In genomic region chr20:1870792-1871550, GRCh38 we compare ENCODE assay signal across 11 cellular contexts. TPM values are rescaled to one million over a fixed set of nuclear protein-coding genes. Genes with fewer than 3 reads are reported as not detected.
DNase-seq lines count a peak whose midpoint lies in the region; ATAC-seq, FAIRE-seq and TF ChIP-seq lines count a peak whose summit lies in the region.
"Had no signal": no experiment of that assay in that cellular context is flagged by ENCODE, and none has a peak within 500 bp of the region (broad histone marks: within the 10 kb centered on the region; RNA-seq: fewer than 3 reads in every experiment).

No MANE protein-coding gene starts in this region.

- FAIRE-seq in GM12891 (lab: Jason Lieb, UNC): peak; percentile 85

- no peaks in the 10 kb centered on the region for H3K36me3 Mint-ChIP-seq in dendritic cell treated with granulocyte-macrophage colony-stimulating factor and Interleukin-4, amounts not matched to agents 40 ng/mL and 50 ng/mL, for 4 days (ENCODE audit: low read depth)
- H3K36me3 Mint-ChIP-seq in Calu3 (ENCODE audit: insufficient read depth, unreplicated experiment) (peaks cover 18% of the 10 kb centered on the region), chondrocyte (ENCODE audit: low read depth) (no peaks in the 10 kb centered on the region)

- TF ChIP-seq CTCF in Calu3 (IDR thresholded peaks at IDR 0.05; ENCODE audit: unreplicated experiment): no peak
- no peak for TF ChIP-seq CTCF in chondrocyte (IDR thresholded peaks at IDR 0.05)

- TF ChIP-seq POLR2A in GM12891 (IDR thresholded peaks at IDR 0.05; ENCODE audit: low read depth, low read length): no peak

- peaks cover 88% of the 10 kb centered on the region for H3K4me1 Mint-ChIP-seq in dendritic cell treated with granulocyte-macrophage colony-stimulating factor and Interleukin-4, amounts not matched to agents 40 ng/mL and 50 ng/mL, for 4 days (ENCODE audit: low read depth)
- H3K4me1 Mint-ChIP-seq in Calu3 (ENCODE audit: low read depth, unreplicated experiment) (peaks cover 27% of the 10 kb centered on the region), chondrocyte (ENCODE audit: low read depth) (peaks cover 3% of the 10 kb centered on the region)

- intact Hi-C loops in dendritic cell treated with granulocyte-macrophage colony-stimulating factor and Interleukin-4, amounts not matched to agents 40 ng/mL and 50 ng/mL, for 4 days (cut with micrococcal nuclease): no loop called here
- intact Hi-C loops in Calu3 (cut with micrococcal nuclease; ENCODE audit: unreplicated experiment): no loop called here

- H3K4me3 Mint-ChIP-seq in dendritic cell treated with granulocyte-macrophage colony-stimulating factor and Interleukin-4, amounts not matched to agents 40 ng/mL and 50 ng/mL, for 4 days: no peak overlapping the region
- H3K4me3 Mint-ChIP-seq in Calu3 (ENCODE audit: low read depth, unreplicated experiment): no peak overlapping the region
- H3K4me3 Mint-ChIP-seq in chondrocyte (ENCODE audit: unreplicated experiment): no peak overlapping the region
- H3K4me3 Mint-ChIP-seq: activated T-helper 1 cell treated with anti-CD3 and anti-CD28 coated beads, Interleukin-12 subunit alpha, Interleukin-12 subunit beta, Interleukin-2, Interleukin-4 antibody, amounts not matched to agents 30 ng/mL and 10 ng/mL and 1 ng/mL, durations not matched to agents 14 hours and 24 hours and 36 hours had no signal

- H3K27me3 Mint-ChIP-seq in dendritic cell treated with granulocyte-macrophage colony-stimulating factor and Interleukin-4, amounts not matched to agents 40 ng/mL and 50 ng/mL, for 4 days: peaks cover 23% of the 10 kb centered on the region
- H3K27me3 Mint-ChIP-seq in Calu3 (ENCODE audit: unreplicated experiment) (no peaks in the 10 kb centered on the region), chondrocyte (ENCODE audit: low read depth) (no peaks in the 10 kb centered on the region)

- BruUV-seq in Calu3 (replicated peaks; lab: Mats Ljungman, UMichigan): no TSS peak

- H3K9me3 Mint-ChIP-seq in dendritic cell treated with granulocyte-macrophage colony-stimulating factor and Interleukin-4, amounts not matched to agents 40 ng/mL and 50 ng/mL, for 4 days: peaks cover 6% of the 10 kb centered on the region
- no peaks in the 10 kb centered on the region for H3K9me3 Mint-ChIP-seq in Calu3 (ENCODE audit: low read depth, unreplicated experiment)
- H3K9me3 Mint-ChIP-seq in chondrocyte (ENCODE audit: low read depth): peaks cover 2% of the 10 kb centered on the region
- H3K9me3 Mint-ChIP-seq: activated T-helper 1 cell treated with anti-CD3 and anti-CD28 coated beads, Interleukin-12 subunit alpha, Interleukin-12 subunit beta, Interleukin-2, Interleukin-4 antibody, amounts not matched to agents 30 ng/mL and 10 ng/mL and 1 ng/mL, durations not matched to agents 14 hours and 24 hours and 36 hours had no signal

- DNase-seq in GM12891 (ENCODE audit: insufficient read length, low spot score): no peak
- DNase-seq in Calu3: no peak
- no peak for DNase-seq in chondrocyte (ENCODE audit: low spot score)
- DNase-seq in NCI-H524 (lab: John Stamatoyannopoulos, UW): no peak
- DNase-seq: mesenchymal stem cell, NCI-H510A treated with DMSO at 0.1 percent for 48 hours had no signal

- ATAC-seq in GM21619 (IDR thresholded peaks at IDR 0.05; ENCODE audit: unreplicated experiment) (peak; percentile 47), HG03571 (IDR thresholded peaks at IDR 0.05; ENCODE audit: unreplicated experiment) (peak; percentile 60), GM21515 (IDR thresholded peaks at IDR 0.05; ENCODE audit: unreplicated experiment) (no peak)

- CTCF ChIA-PET in Calu3 (lab: Charles Lee): no interaction called here

- H3K27ac Mint-ChIP-seq in dendritic cell treated with granulocyte-macrophage colony-stimulating factor and Interleukin-4, amounts not matched to agents 40 ng/mL and 50 ng/mL, for 4 days: peak overlapping the region; percentile 62
- H3K27ac Mint-ChIP-seq in Calu3 (ENCODE audit: unreplicated experiment) (no peak overlapping the region), chondrocyte (ENCODE audit: unreplicated experiment) (no peak overlapping the region)
- H3K27ac Mint-ChIP-seq: activated T-helper 1 cell treated with anti-CD3 and anti-CD28 coated beads, Interleukin-12 subunit alpha, Interleukin-12 subunit beta, Interleukin-2, Interleukin-4 antibody, amounts not matched to agents 30 ng/mL and 10 ng/mL and 1 ng/mL, durations not matched to agents 14 hours and 24 hours and 36 hours had no signal

TF ChIP-seq in GM12891, 5 proteins besides CTCF, POLR2A, EP300 and RAD21:
- TF ChIP-seq POLR2AphosphoS5 (IDR thresholded peaks at IDR 0.05; ENCODE audit: low read depth, low read length) (no peak), TAF1 (IDR thresholded peaks at IDR 0.05; ENCODE audit: low read depth, low read length) (no peak), SPI1 (IDR thresholded peaks at IDR 0.05; ENCODE audit: low read depth, low read length) (peak; percentile 98), POU2F2 (IDR thresholded peaks at IDR 0.05; ENCODE audit: low read depth, low read length) (peak; percentile 69; the same call in 1 of the 2 replicates), PAX5 (IDR thresholded peaks at IDR 0.05; ENCODE audit: insufficient read depth, low read length, severe bottlenecking) (peak; percentile 81)

RNA-seq across cellular contexts. Expression of gene SIRPA, which starts 24.2 kb away (rescaled TPM):
- polyA plus RNA-seq in GM12891 (2012; ENCODE audit: low read depth, missing spikeins): 3.3 TPM
- total RNA-seq in Calu3 (2022) (24.0 and 28.3 TPM in 2 replicates), chondrocyte (16.2 to 25.6 TPM (median 24.9 TPM) in 3 replicates)
- total RNA-seq: activated T-helper 1 cell treated with anti-CD3 and anti-CD28 coated beads, Interleukin-12 subunit alpha, Interleukin-12 subunit beta, Interleukin-2, Interleukin-4 antibody, amounts not matched to agents 30 ng/mL and 10 ng/mL and 1 ng/mL, durations not matched to agents 14 hours and 24 hours and 36 hours had no signal
